In the genomic region with DNA sequence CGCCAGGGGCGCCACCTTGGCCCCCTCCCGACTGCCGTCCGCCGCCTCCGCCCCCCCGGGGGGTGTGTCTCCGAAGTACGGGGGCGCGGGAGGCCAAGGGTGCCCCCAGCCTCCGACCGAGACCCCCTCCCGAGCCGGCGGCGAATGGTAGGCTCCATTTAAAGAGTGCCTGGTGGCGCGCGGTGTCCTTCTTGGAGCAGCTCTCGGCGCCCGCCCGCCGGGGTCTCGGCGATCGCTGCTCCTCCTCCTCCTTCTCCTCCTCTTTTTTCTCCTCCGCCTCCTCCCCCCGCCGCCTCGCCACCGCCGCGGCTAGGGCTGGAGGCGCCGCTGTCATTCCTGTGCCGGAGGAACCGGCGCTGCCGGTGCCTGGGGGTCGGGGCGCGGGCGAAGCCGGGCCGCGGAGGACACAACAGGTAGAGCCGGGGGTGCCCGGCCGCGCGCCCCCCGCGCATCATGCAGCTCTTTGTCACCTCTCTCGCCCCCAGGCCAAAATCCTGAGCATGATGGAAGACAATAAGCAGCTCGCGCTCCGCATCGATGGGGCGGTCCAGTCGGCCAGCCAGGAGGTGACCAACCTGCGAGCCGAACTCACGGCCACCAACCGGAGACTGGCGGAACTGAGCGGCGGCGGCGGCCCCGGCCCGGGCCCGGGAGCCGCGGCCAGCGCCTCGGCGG, we compare ENCODE assay signal across 8 cellular contexts. TPM values are rescaled to one million over a fixed set of nuclear protein-coding genes. Genes with fewer than 3 reads are reported as not detected.
DNase-seq lines count a peak whose midpoint lies in the region; ATAC-seq, FAIRE-seq and TF ChIP-seq lines count a peak whose summit lies in the region.

A gene (plus strand): TSS at position 188 of the 675 bp plus-strand sequence.

- no peak for ATAC-seq in HepG2
- no peak for ATAC-seq in right lobe of liver
- ATAC-seq in body of pancreas: peak; percentile 45
- no peak for ATAC-seq in lung (ENCODE audit: insufficient read depth, low FRiP score)
- peak in 1 of 2 donors; percentile 80 for ATAC-seq in upper lobe of left lung (ENCODE audit: low FRiP score in 2 of 2)
- no peak for ATAC-seq in naive thymus-derived CD8-positive, alpha-beta T cell

- TF ChIP-seq CTCF in HepG2 (CRISPR knock-in tag; IDR thresholded peaks at IDR 0.05) (no peak), right lobe of liver (IDR thresholded peaks at IDR 0.05) (no peak), body of pancreas (IDR thresholded peaks at IDR 0.05) (peak in 2 of 7 experiments; percentile 21 to 23), lung (IDR thresholded peaks at IDR 0.05; ENCODE audit: control extremely low read depth, extremely low read depth) (no peak), upper lobe of left lung (IDR thresholded peaks at IDR 0.05) (peak in 1 of 6 experiments; percentile 53)

- no peak within 1 kb of the TSS for H3K4me3 ChIP-seq in HepG2 (replicated peaks in 1 of 3; ENCODE audit: insufficient read depth in 1 of 3, low read depth in 2 of 3, low read length in 3 of 3)
- no peak within 1 kb of the TSS for H3K4me3 ChIP-seq in right lobe of liver
- peak within 1 kb of the TSS; percentile 10 for H3K4me3 ChIP-seq in body of pancreas
- peak within 1 kb of the TSS; percentile 15 for H3K4me3 ChIP-seq in lung
- peak within 1 kb of the TSS in 3 of 4 donors; percentile 45 to 61 (median 49) for H3K4me3 ChIP-seq in upper lobe of left lung

- peak within 1 kb of the TSS in 1 of 10 donors; percentile 2 for H3K4me3 Mint-ChIP-seq in naive thymus-derived CD8-positive, alpha-beta T cell

- POLR2A ChIA-PET in HepG2 (lab: Yijun Ruan, JAX): no interaction called here
- POLR2A ChIA-PET in naive thymus-derived CD8-positive, alpha-beta T cell (lab: Charles Lee): no interaction called here

- H3K27ac ChIP-seq in HepG2 (ENCODE audit: extremely low read length, insufficient read depth, low read length) (no peak within 1 kb of the TSS), right lobe of liver (no peak within 1 kb of the TSS), body of pancreas (no peak within 1 kb of the TSS), lung (ENCODE audit: low read depth in 1 of 2, low read length in 1 of 2) (no peak within 1 kb of the TSS), upper lobe of left lung (no peak within 1 kb of the TSS)

- peaks cover 37 to 74% (median 49%) of the 10 kb centered on the region in 5 donors for H3K27me3 Mint-ChIP-seq in naive thymus-derived CD8-positive, alpha-beta T cell

- no peak within 1 kb of the TSS for H2AFZ ChIP-seq in HepG2 (ENCODE audit: low read length)

- peaks cover 0 to 1% (median 0%) of the 10 kb centered on the region in 9 donors for H3K9me3 Mint-ChIP-seq in naive thymus-derived CD8-positive, alpha-beta T cell

- H3K36me3 Mint-ChIP-seq in naive thymus-derived CD8-positive, alpha-beta T cell: no peaks in the 10 kb centered on the region

- FAIRE-seq in HepG2 (lab: Jason Lieb, UNC): no peak

- no peak within 1 kb of the TSS for H3K4me2 ChIP-seq in HepG2 (ENCODE audit: low read depth, low read length)

- TF ChIP-seq EP300 in HepG2 (IDR thresholded peaks at IDR 0.05; ENCODE audit: low read depth in 2 of 2, low read length in 2 of 2) (no peak), HepG2 (CRISPR knock-in tag; IDR thresholded peaks at IDR 0.05; ENCODE audit: borderline replicate concordance) (no peak), upper lobe of left lung (IDR thresholded peaks at IDR 0.05) (no peak)

- 33% methylated on average over 35 of the region's 80 CpGs for WGBS in HepG2 (ENCODE audit: low lambda C conversion rate)
- under 1% methylated on average over 42 of the region's 80 CpGs for WGBS in right lobe of liver (ENCODE audit: insufficient coverage, low coverage, low lambda C conversion rate, missing lambda C conversion rate)
- 1% methylated on average over 75 of the region's 80 CpGs; no CpG with 5 or more reads in 1 of the 2 donors for WGBS in body of pancreas, 2 donors
- WGBS in lung, 2 donors: 0 to 2% methylated on average over 57 to 80 of the region's 80 CpGs
- WGBS in upper lobe of left lung, 2 donors: 3 to 4% methylated on average over 31 to 39 of the region's 80 CpGs

- H3K27me3 ChIP-seq in HepG2 (ENCODE audit: control insufficient read depth in 1 of 2, insufficient read depth in 2 of 2, low read length in 2 of 2) (peaks cover 2 to 47% of the 10 kb centered on the region in 2 experiments; a peak in 4 of 5 replicates), right lobe of liver (peaks cover 0 to 21% of the 10 kb centered on the region in 2 donors), body of pancreas (peaks cover 0 to 11% of the 10 kb centered on the region in 2 donors), lung (ENCODE audit: control insufficient read depth, insufficient read depth) (no peaks in the 10 kb centered on the region), upper lobe of left lung (peaks cover 0 to 23% (median 12%) of the 10 kb centered on the region in 4 donors)

- H3K36me3 ChIP-seq in HepG2 (replicated peaks in 1 of 2; ENCODE audit: control insufficient read depth in 1 of 2, insufficient read depth in 2 of 2, low read length in 2 of 2) (no peaks in the 10 kb centered on the region), right lobe of liver (no peaks in the 10 kb centered on the region), body of pancreas (replicated peaks in 1 of 2; ENCODE audit: insufficient read depth in 1 of 2, low read depth in 2 of 2) (no peaks in the 10 kb centered on the region), lung (ENCODE audit: control insufficient read depth in 2 of 2, insufficient read depth in 2 of 2, low read length in 2 of 2) (no peaks in the 10 kb centered on the region), upper lobe of left lung (no peaks in the 10 kb centered on the region)

- H3K4me1 ChIP-seq in HepG2 (ENCODE audit: insufficient read depth, low read length) (no peaks in the 10 kb centered on the region), right lobe of liver (no peaks in the 10 kb centered on the region), body of pancreas (peaks cover 30% of the 10 kb centered on the region), lung (ENCODE audit: control insufficient read depth in 2 of 2, insufficient read depth in 2 of 2, low read length in 2 of 2) (peaks cover 0 to 11% of the 10 kb centered on the region in 2 donors), upper lobe of left lung (peaks cover 0 to 19% (median 12%) of the 10 kb centered on the region in 4 donors)

- H3K9me3 ChIP-seq in HepG2 (ENCODE audit: low read length): no peaks in the 10 kb centered on the region
- H3K9me3 ChIP-seq in right lobe of liver: no peaks in the 10 kb centered on the region
- H3K9me3 ChIP-seq in body of pancreas: no peaks in the 10 kb centered on the region
- H3K9me3 ChIP-seq in lung (ENCODE audit: control insufficient read depth in 2 of 2, insufficient read depth in 1 of 2, low read length in 1 of 2): peaks cover 0 to 1% of the 10 kb centered on the region in 2 donors
- no peaks in the 10 kb centered on the region for H3K9me3 ChIP-seq in upper lobe of left lung

- no peak within 1 kb of the TSS for H3K27ac Mint-ChIP-seq in naive thymus-derived CD8-positive, alpha-beta T cell

- intact Hi-C loops in HepG2 (cut with micrococcal nuclease; ENCODE audit: unreplicated experiment): no loop called here
- intact Hi-C loops in right lobe of liver (cut with DNase I): no loop called here
- intact Hi-C loops in body of pancreas (cut with DNase I): no loop called here

- H3K4me1 Mint-ChIP-seq in naive thymus-derived CD8-positive, alpha-beta T cell: peaks cover 0 to 8% (median 3%) of the 10 kb centered on the region in 4 donors

- in situ Hi-C loops in HepG2 (cut with HindIII; ENCODE audit: extremely low pct_ligation_motif_present, low pct_unique_long_range_greater_than_20kb): no loop called here

- H3K79me2 ChIP-seq in HepG2 (ENCODE audit: insufficient read depth, low read length): no peaks in the 10 kb centered on the region

- H3K9ac ChIP-seq in HepG2 (ENCODE audit: insufficient read depth, low read depth, low read length): no peak within 1 kb of the TSS

- no TSS peak for BruUV-seq in HepG2 (replicated peaks; lab: Mats Ljungman, UMichigan)

- CTCF ChIA-PET in HepG2 (lab: Yijun Ruan, JAX; ENCODE audit: low intra/inter-chr PET ratio, low total read pairs): no interaction called here

- no peak for TF ChIP-seq RAD21 in HepG2 (CRISPR knock-in tag; IDR thresholded peaks at IDR 0.05)

- no peaks in the 10 kb centered on the region for H4K20me1 ChIP-seq in HepG2 (ENCODE audit: insufficient read depth, low read length)

- no peak for TF ChIP-seq POLR2A in HepG2 (IDR thresholded peaks at IDR 0.05; ENCODE audit: insufficient read depth in 1 of 2, low read depth in 2 of 2, low read length in 2 of 2)
- no peak for TF ChIP-seq POLR2A in right lobe of liver (IDR thresholded peaks at IDR 0.05)
- TF ChIP-seq POLR2A in body of pancreas (IDR thresholded peaks at IDR 0.05): no peak
- no peak for TF ChIP-seq POLR2A in upper lobe of left lung (IDR thresholded peaks at IDR 0.05)

- no peak for DNase-seq in HepG2 (ENCODE audit: low spot score)
- no peak for DNase-seq in right lobe of liver
- DNase-seq in body of pancreas: peak in 3 of 4 donors; percentile 16 to 22 (median 18)
- DNase-seq in lung (ENCODE audit: low spot score): no peak
- peak in 1 of 2 donors; percentile 88 for DNase-seq in upper lobe of left lung
- no peak for DNase-seq in NCI-H2029 treated with DMSO at 0.1 percent for 48 hours (lab: John Stamatoyannopoulos, UW)
- no peak for DNase-seq in stimulated activated CD4-positive, alpha-beta T cell treated with anti-CD3 and anti-CD28 coated beads, Interleukin-4, amount 100 ng/mL, for 4 hours
- DNase-seq in naive thymus-derived CD8-positive, alpha-beta T cell: no peak

RNA-seq across cellular contexts. Expression of the gene that starts here (rescaled TPM):
- 10.4 and 10.6 TPM in 2 replicates for total RNA-seq in HepG2 (2016; rRNA removed; fragmentation: Illumina TruSeq; extraction: Trizol)
- total RNA-seq in HepG2 (2016; cell fraction: cytosol; rRNA removed; fragmentation: Illumina TruSeq; extraction: Trizol; ENCODE audit: low read depth): 9.3 and 10.1 TPM in 2 replicates
- total RNA-seq in HepG2 (2016; cell fraction: insoluble cytoplasmic fraction; rRNA removed; fragmentation: Illumina TruSeq; extraction: Trizol): 7.0 and 10.4 TPM in 2 replicates
- 20.0 and 21.9 TPM in 2 replicates for total RNA-seq in HepG2 (2016; cell fraction: membrane; rRNA removed; fragmentation: Illumina TruSeq; extraction: Trizol)
- total RNA-seq in HepG2 (2016; cell fraction: nucleus; rRNA removed; fragmentation: Illumina TruSeq; extraction: Trizol): 9.8 and 10.4 TPM in 2 replicates
- 12.9 and 13.5 TPM in 2 replicates for polyA plus RNA-seq in HepG2 (2011; rRNA removed)
- 9.7 and 10.7 TPM in 2 replicates for polyA plus RNA-seq in HepG2 (2011; cell fraction: cytosol; rRNA removed)
- 27.9 and 29.3 TPM in 2 replicates for polyA plus RNA-seq in HepG2 (2011; cell fraction: nucleus; rRNA removed)
- polyA plus RNA-seq in HepG2 (2012): 18.2 and 19.5 TPM in 2 replicates
- polyA plus RNA-seq in HepG2 (2016; cell fraction: cytosol; fragmentation: Illumina TruSeq; extraction: Trizol; ENCODE audit: low read depth): 22.4 and 22.5 TPM in 2 replicates
- polyA plus RNA-seq in HepG2 (2016; cell fraction: insoluble cytoplasmic fraction; fragmentation: Illumina TruSeq; extraction: Trizol; ENCODE audit: low read depth): 15.4 and 17.5 TPM in 2 replicates
- 30.9 and 31.3 TPM in 2 replicates for polyA plus RNA-seq in HepG2 (2016; cell fraction: membrane; fragmentation: Illumina TruSeq; extraction: Trizol; ENCODE audit: low read depth)
- polyA plus RNA-seq in HepG2 (2016; cell fraction: nucleus; fragmentation: Illumina TruSeq; extraction: Trizol; ENCODE audit: insufficient read depth, low read depth): 30.3 and 31.2 TPM in 2 replicates
- 12.3 TPM in 1 of 2 replicates, not detected in the other for polyA minus RNA-seq in HepG2 (2011; rRNA and poly(A)+ RNA removed; ENCODE audit: low replicate concordance)
- 8.1 and 9.6 TPM in 2 replicates for polyA minus RNA-seq in HepG2 (2011; cell fraction: cytosol; rRNA and poly(A)+ RNA removed)
- polyA minus RNA-seq in HepG2 (2011; cell fraction: nucleus; rRNA and poly(A)+ RNA removed): 14.3 and 14.5 TPM in 2 replicates
- total RNA-seq in right lobe of liver: 1 to 10 TPM; 1.5 to 7.2 (median 2.7) TPM
- total RNA-seq in body of pancreas: 10 to 100 TPM in 1 of 2 donors, 1 to 10 TPM in 1; 3.4 to 12.2 TPM
- 10 to 100 TPM; 12.9 to 18.8 TPM for total RNA-seq in lung
- polyA plus RNA-seq in lung: 1 to 10 TPM; 7.6 to 9.5 TPM
- total RNA-seq in upper lobe of left lung: 10 to 100 TPM; 11.5 to 30.0 (median 17.6) TPM
- total RNA-seq in naive thymus-derived CD8-positive, alpha-beta T cell: under 1 TPM; 0.18 to 0.63 TPM
- under 1 TPM in 2 of 3 donors, not detected in 1; 0.02 to 0.06 TPM for polyA plus RNA-seq in naive thymus-derived CD8-positive, alpha-beta T cell

Comparison
In these comparisons a context has a peak if more than half of its experiments do, and no peak if none do; other contexts are left out.
1. RNA of the gene that starts here (polyA plus RNA-seq): 9.7 to 31.3 TPM in HepG2 and 7.6 to 9.5 TPM in lung; 0.02 to 0.06 TPM in naive thymus-derived CD8-positive, alpha-beta T cell; every median in the first group is over 4 times any median in the second.
2. DNase-seq: peak in body of pancreas (3 of 4); none in HepG2 (single experiment), right lobe of liver (0 of 3), lung (single experiment), NCI-H2029 treated with DMSO at 0.1 percent for 48 hours (single experiment), stimulated activated CD4-positive, alpha-beta T cell treated with anti-CD3 and anti-CD28 coated beads, Interleukin-4, amount 100 ng/mL, for 4 hours (0 of 2) and naive thymus-derived CD8-positive, alpha-beta T cell (0 of 10).
3. H3K4me3 ChIP-seq: peak in body of pancreas (2 of 2), lung (single experiment) and upper lobe of left lung (3 of 4); none in HepG2 (0 of 3) and right lobe of liver (0 of 3).